ENCODE assay signal across 11 cellular contexts in genomic region chr15:89664951-89665350, GRCh38. TPM values are rescaled to one million over a fixed set of nuclear protein-coding genes. Genes with fewer than 3 reads are reported as not detected.
DNase-seq lines count a peak whose midpoint lies in the region; ATAC-seq and TF ChIP-seq lines count a peak whose summit lies in the region.
"Had no signal": no experiment of that assay in that cellular context is flagged by ENCODE, and none has a peak within 500 bp of the region (broad histone marks: within the 10 kb centered on the region; RNA-seq: fewer than 3 reads in every experiment).

No MANE protein-coding gene starts in this region.

- H4K8ac ChIP-seq in IMR-90 (ENCODE audit: low read depth in 2 of 2, low read length in 2 of 2): peak overlapping the region; percentile 21 to 85; a peak in 3 of 4 replicates

- dilution Hi-C loops in IMR-90 (cut with HindIII; ENCODE audit: low sequenced_read_pairs, unreplicated experiment): no loop called here

- no peaks in the 10 kb centered on the region for H3K36me3 Mint-ChIP-seq in CD4-positive, CD25-positive, alpha-beta regulatory T cell

- H3K9me3 Mint-ChIP-seq in CD4-positive, CD25-positive, alpha-beta regulatory T cell: peaks cover 0 to 2% (median 0%) of the 10 kb centered on the region in 7 donors
- H3K9me3 Mint-ChIP-seq: activated B cell treated with CpG ODN at 0.5 μM for 24 hours had no signal

- H3K4me3 ChIP-seq in CD4-positive, CD25-positive, alpha-beta regulatory T cell (ENCODE audit: low read depth, low read length): no peak overlapping the region
- H3K4me3 ChIP-seq in IMR-90 (ENCODE audit: insufficient read depth, low read depth, low read length) (no peak overlapping the region), duodenal mucosa (ENCODE audit: low read depth in 1 of 2, low read length in 2 of 2) (peak overlapping the region; percentile 43 to 50), osteoblast (ENCODE audit: insufficient read depth, low read length) (peak overlapping the region; percentile 63), OCI-LY7 (ENCODE audit: low read depth, low read length, poor library complexity, severe bottlenecking) (no peak overlapping the region)

- H3K27me3 ChIP-seq in CD4-positive, CD25-positive, alpha-beta regulatory T cell (ENCODE audit: control insufficient read depth, insufficient read depth, low read length): peaks cover 12% of the 10 kb centered on the region
- no peaks in the 10 kb centered on the region for H3K27me3 ChIP-seq in IMR-90 (ENCODE audit: control insufficient read depth, insufficient read depth, low read length)
- H3K27me3 ChIP-seq in duodenal mucosa (ENCODE audit: control insufficient read depth in 1 of 2, insufficient read depth in 2 of 2, low read length in 2 of 2): peaks cover 0 to 4% of the 10 kb centered on the region in 2 donors
- H3K27me3 ChIP-seq in osteoblast (ENCODE audit: insufficient read depth, low read length): no peaks in the 10 kb centered on the region

- H3K56ac ChIP-seq in IMR-90 (ENCODE audit: extremely low read depth, insufficient read depth, low read length): no peak overlapping the region

- no peak for TF ChIP-seq CTCF in IMR-90 (conservative IDR thresholded peaks at IDR 0.05; ENCODE audit: low read depth, low read length)
- TF ChIP-seq CTCF in osteoblast (IDR thresholded peaks at IDR 0.05; ENCODE audit: extremely low read depth, low read depth, low read length): no peak
- TF ChIP-seq CTCF in OCI-LY7 (conservative IDR thresholded peaks at IDR 0.05; ENCODE audit: low read length): no peak

- CTCF ChIA-PET in IMR-90 (lab: Yijun Ruan, JAX): interaction anchor here (1.4 kb wide), 1 partner anchor 8 kb away, joined by 3 read pairs; no protein-coding TSS in a partner anchor
- CTCF ChIA-PET in OCI-LY7 (lab: Charles Lee; ENCODE audit: unreplicated experiment): no interaction called here

- POLR2A ChIA-PET in IMR-90 (lab: Charles Lee; ENCODE audit: unreplicated experiment) (interaction anchor here (0.6 kb wide), 1 partner anchor 133 kb away, joined by 4 read pairs; no protein-coding TSS in a partner anchor), OCI-LY7 (lab: Charles Lee) (interaction anchor here (0.7 kb wide), 1 partner anchor 11 kb away, joined by 3 read pairs; no protein-coding TSS in a partner anchor)

- H3K23ac ChIP-seq in IMR-90 (ENCODE audit: low read depth, low read length): peak overlapping the region; percentile 84; the same call in 1 of the 2 replicates

- peak overlapping the region; percentile 61; the same call in 1 of the 2 replicates for H2AK5ac ChIP-seq in IMR-90 (ENCODE audit: low read depth, low read length)

- H3K9me1 ChIP-seq in IMR-90 (ENCODE audit: insufficient read depth, low read length): peaks cover 15% of the 10 kb centered on the region

- no peak overlapping the region for H2BK5ac ChIP-seq in IMR-90 (ENCODE audit: low read depth, low read length, poor library complexity, severe bottlenecking)

- H3K27me3 Mint-ChIP-seq in CD4-positive, CD25-positive, alpha-beta regulatory T cell: peaks cover 50% of the 10 kb centered on the region

- H2AK9ac ChIP-seq in IMR-90 (replicated peaks; ENCODE audit: low read depth, low read length, poor library complexity): no peak overlapping the region

- no peak overlapping the region for H2BK20ac ChIP-seq in IMR-90 (ENCODE audit: low read depth, low read length)

- H3K18ac ChIP-seq in IMR-90 (ENCODE audit: low read depth, low read length): no peak overlapping the region; the same call in 1 of the 2 replicates

- H3K36me3 ChIP-seq in CD4-positive, CD25-positive, alpha-beta regulatory T cell (ENCODE audit: control insufficient read depth, insufficient read depth, low read length): no peaks in the 10 kb centered on the region
- H3K36me3 ChIP-seq in IMR-90 (ENCODE audit: control insufficient read depth, insufficient read depth, low read length): no peaks in the 10 kb centered on the region
- no peaks in the 10 kb centered on the region for H3K36me3 ChIP-seq in duodenal mucosa (ENCODE audit: control insufficient read depth in 1 of 2, insufficient read depth in 2 of 2, low read length in 2 of 2)
- no peaks in the 10 kb centered on the region for H3K36me3 ChIP-seq in osteoblast (ENCODE audit: insufficient read depth, low read length)
- H3K36me3 ChIP-seq in OCI-LY7 (ENCODE audit: insufficient read depth, low read length): no peaks in the 10 kb centered on the region

- peak overlapping the region; percentile 65; the same call in 1 of the 2 replicates for H4K91ac ChIP-seq in IMR-90 (ENCODE audit: insufficient read depth, low read depth, low read length)

- H2AFZ ChIP-seq in IMR-90 (replicated peaks; ENCODE audit: low read length, poor library complexity) (peak overlapping the region; percentile 60), osteoblast (ENCODE audit: low read length) (no peak overlapping the region), OCI-LY7 (ENCODE audit: low read length) (no peak overlapping the region)

- H3K9me3 ChIP-seq in CD4-positive, CD25-positive, alpha-beta regulatory T cell (ENCODE audit: control insufficient read depth in 2 of 2, low read length in 2 of 2): no peaks in the 10 kb centered on the region
- no peaks in the 10 kb centered on the region for H3K9me3 ChIP-seq in IMR-90 (ENCODE audit: control insufficient read depth, insufficient read depth, low read length)
- no peaks in the 10 kb centered on the region for H3K9me3 ChIP-seq in duodenal mucosa (ENCODE audit: control insufficient read depth in 1 of 2, low read length in 2 of 2)
- H3K9me3 ChIP-seq in osteoblast (ENCODE audit: low read depth, low read length): no peaks in the 10 kb centered on the region
- H3K9me3 ChIP-seq in OCI-LY7 (ENCODE audit: low read length): no peaks in the 10 kb centered on the region

- intact Hi-C loops in IMR-90 (cut with micrococcal nuclease): no loop called here
- intact Hi-C loops in OCI-LY7 (cut with micrococcal nuclease; ENCODE audit: unreplicated experiment): no loop called here

- H3K9ac ChIP-seq in IMR-90 (ENCODE audit: low read depth, low read length): no peak overlapping the region; the same call in 1 of the 2 replicates
- H3K9ac ChIP-seq in duodenal mucosa (ENCODE audit: low read depth in 1 of 2, low read length in 2 of 2): peak overlapping the region in 1 of 2 donors; percentile 15

- no peak for ATAC-seq in CD4-positive, CD25-positive, alpha-beta regulatory T cell (ENCODE audit: low read depth in 2 of 2)
- no peak for ATAC-seq in IMR-90 (ENCODE audit: low read depth)
- ATAC-seq in GM18505 (IDR thresholded peaks at IDR 0.05; ENCODE audit: unreplicated experiment): no peak

- H3K79me2 ChIP-seq in osteoblast (ENCODE audit: insufficient read depth, low read length) (no peaks in the 10 kb centered on the region), OCI-LY7 (ENCODE audit: insufficient read depth, low read depth, low read length) (no peaks in the 10 kb centered on the region)

- peak overlapping the region; percentile 81 for H4K5ac ChIP-seq in IMR-90 (ENCODE audit: low read depth, low read length)

- no TSS peak for BruUV-seq in IMR-90 (replicated peaks; lab: Mats Ljungman, UMichigan)
- no TSS peak for BruUV-seq in OCI-LY7 (replicated peaks; lab: Mats Ljungman, UMichigan)

- H3K79me1 ChIP-seq in IMR-90 (ENCODE audit: low read depth in 1 of 2, low read length in 2 of 2): peaks cover 0 to 11% of the 10 kb centered on the region in 2 experiments; a peak in 2 of 4 replicates

- H4K20me1 ChIP-seq in IMR-90 (ENCODE audit: insufficient read depth, low read length) (no peaks in the 10 kb centered on the region), osteoblast (ENCODE audit: insufficient read depth, low read length) (no peaks in the 10 kb centered on the region), OCI-LY7 (ENCODE audit: insufficient read depth, low read length) (no peaks in the 10 kb centered on the region)

- no peaks in the 10 kb centered on the region for H3K9me2 ChIP-seq in OCI-LY7 (ENCODE audit: insufficient read depth, low read length)

- TF ChIP-seq POLR2A in IMR-90 (IDR thresholded peaks at IDR 0.05; ENCODE audit: low read depth, low read length) (no peak), GM18505 (IDR thresholded peaks at IDR 0.05; ENCODE audit: borderline replicate concordance, extremely low read depth, insufficient read depth, insufficient read length) (no peak)

- DNase-seq in CD4-positive, CD25-positive, alpha-beta regulatory T cell: no peak
- no peak for DNase-seq in IMR-90
- peak; percentile 92 for DNase-seq in osteoblast (ENCODE audit: insufficient read length, low spot score, missing footprints)
- no peak for DNase-seq in KG1 (lab: John Stamatoyannopoulos, UW)
- no peak for DNase-seq in OCI-LY7 (ENCODE audit: low spot score)
- DNase-seq in SW480 (ENCODE audit: low spot score): no peak
- DNase-seq: activated B cell treated with CpG ODN at 0.5 μM for 24 hours, NCI-H1436 had no signal

- in situ Hi-C loops in IMR-90 (cut with MboI; ENCODE audit: low sequenced_read_pairs): no loop called here

- WGBS in IMR-90 (ENCODE audit: extremely low coverage in 2 of 2, insufficient read length in 1 of 2), 2 experiments: no CpG with 5 or more reads among the region's 5 CpGs

- H3K27ac Mint-ChIP-seq in CD4-positive, CD25-positive, alpha-beta regulatory T cell: no peak overlapping the region
- H3K27ac Mint-ChIP-seq: activated B cell treated with CpG ODN at 0.5 μM for 24 hours had no signal

- peaks cover 0 to 4% (median 0%) of the 10 kb centered on the region in 4 donors for H3K4me1 Mint-ChIP-seq in CD4-positive, CD25-positive, alpha-beta regulatory T cell
- H3K4me1 Mint-ChIP-seq: activated B cell treated with CpG ODN at 0.5 μM for 24 hours had no signal

- no peak overlapping the region for H2BK15ac ChIP-seq in IMR-90 (ENCODE audit: low read depth, low read length)

- peak overlapping the region; percentile 37; the same call in 1 of the 2 replicates for H3K4ac ChIP-seq in IMR-90 (ENCODE audit: low read depth, low read length)

- H3K4me3 Mint-ChIP-seq in CD4-positive, CD25-positive, alpha-beta regulatory T cell: peak overlapping the region in 3 of 4 donors; percentile 21 to 48 (median 22)
- H3K4me3 Mint-ChIP-seq: activated B cell treated with CpG ODN at 0.5 μM for 24 hours had no signal

- H3K14ac ChIP-seq in IMR-90 (replicated peaks; ENCODE audit: low read depth, low read length): peak overlapping the region; percentile 74

- H2BK120ac ChIP-seq in IMR-90 (ENCODE audit: low read depth, low read length): peak overlapping the region; percentile 53; the same call in 1 of the 2 replicates

- H3K27ac ChIP-seq in CD4-positive, CD25-positive, alpha-beta regulatory T cell (ENCODE audit: insufficient read depth, low read length, poor library complexity, severe bottlenecking): no peak overlapping the region
- H3K27ac ChIP-seq in IMR-90 (ENCODE audit: insufficient read depth, low read length): no peak overlapping the region
- no peak overlapping the region for H3K27ac ChIP-seq in duodenal mucosa (ENCODE audit: low read depth, low read length)
- peak overlapping the region; percentile 13 for H3K27ac ChIP-seq in osteoblast (ENCODE audit: low read depth, low read length)
- no peak overlapping the region for H3K27ac ChIP-seq in OCI-LY7 (ENCODE audit: low read depth, low read length, poor library complexity, severe bottlenecking)

- H3K4me2 ChIP-seq in IMR-90 (ENCODE audit: low read depth, low read length) (peak overlapping the region; percentile 72; the same call in 1 of the 2 replicates), osteoblast (ENCODE audit: insufficient read depth, low read length) (peak overlapping the region; percentile 79), OCI-LY7 (ENCODE audit: low read length) (no peak overlapping the region)

- TF ChIP-seq RAD21 in IMR-90 (IDR thresholded peaks at IDR 0.05; ENCODE audit: low read length): no peak

- no peaks in the 10 kb centered on the region for H3K4me1 ChIP-seq in CD4-positive, CD25-positive, alpha-beta regulatory T cell (ENCODE audit: control insufficient read depth, insufficient read depth, low read length, poor library complexity, severe bottlenecking)
- peaks cover 14% of the 10 kb centered on the region for H3K4me1 ChIP-seq in IMR-90 (ENCODE audit: control insufficient read depth, insufficient read depth, low read length)
- H3K4me1 ChIP-seq in duodenal mucosa (ENCODE audit: control insufficient read depth in 1 of 2, insufficient read depth in 2 of 2, low read length in 2 of 2): peaks cover 4 to 8% of the 10 kb centered on the region in 2 donors
- peaks cover 27% of the 10 kb centered on the region for H3K4me1 ChIP-seq in osteoblast (ENCODE audit: insufficient read depth, low read length)
- no peaks in the 10 kb centered on the region for H3K4me1 ChIP-seq in OCI-LY7 (ENCODE audit: insufficient read depth, low read length, poor library complexity, severe bottlenecking)

RNA-seq across cellular contexts. Expression of gene KIF7, which starts 9.7 kb away (rescaled TPM):
- 0.12 TPM for total RNA-seq in CD4-positive, CD25-positive, alpha-beta regulatory T cell
- polyA plus RNA-seq in CD4-positive, CD25-positive, alpha-beta regulatory T cell: not detected
- 5.0 and 5.3 TPM in 2 replicates for total RNA-seq in IMR-90 (2012; rRNA removed)
- 9.0 and 11.5 TPM in 2 replicates for polyA plus RNA-seq in IMR-90 (2012; rRNA removed)
- 9.8 and 11.1 TPM in 2 replicates for polyA plus RNA-seq in IMR-90 (2012; cell fraction: cytosol; rRNA removed)
- 23.2 and 40.4 TPM in 2 replicates for polyA plus RNA-seq in IMR-90 (2012; cell fraction: nucleus; rRNA removed; ENCODE audit: low replicate concordance)
- total RNA-seq in osteoblast: 10.6 and 12.3 TPM in 2 replicates
- total RNA-seq in OCI-LY7 (2014; rRNA removed; shearing (Covaris generic)): not detected in 2 replicates
- 0.10 TPM in 1 of 2 replicates, not detected in the other for total RNA-seq in OCI-LY7 (2022)

RNA-seq across cellular contexts. Expression of gene PLIN1, which starts 14.2 kb away (rescaled TPM):
- total RNA-seq in CD4-positive, CD25-positive, alpha-beta regulatory T cell: not detected
- not detected for polyA plus RNA-seq in CD4-positive, CD25-positive, alpha-beta regulatory T cell
- under 0.01 TPM in 2 replicates for total RNA-seq in IMR-90 (2012; rRNA removed)
- 0.07 and 0.09 TPM in 2 replicates for polyA plus RNA-seq in IMR-90 (2012; rRNA removed)
- 0.05 TPM in 1 of 2 replicates, not detected in the other for polyA plus RNA-seq in IMR-90 (2012; cell fraction: cytosol; rRNA removed)
- polyA plus RNA-seq in IMR-90 (2012; cell fraction: nucleus; rRNA removed; ENCODE audit: low replicate concordance): 0.29 and 0.34 TPM in 2 replicates
- total RNA-seq in osteoblast: under 0.01 TPM in 1 of 2 replicates, not detected in the other
- total RNA-seq in OCI-LY7 (2014; rRNA removed; shearing (Covaris generic)): not detected in 2 replicates
- 0.19 and 0.46 TPM in 2 replicates for total RNA-seq in OCI-LY7 (2022)
- total RNA-seq: dermis microvascular lymphatic vessel endothelial cell had no signal

RNA-seq across cellular contexts. Expression of gene PEX11A, which starts 25.6 kb away (rescaled TPM):
- total RNA-seq in CD4-positive, CD25-positive, alpha-beta regulatory T cell: 1.2 TPM
- polyA plus RNA-seq in CD4-positive, CD25-positive, alpha-beta regulatory T cell: 1 to 10 TPM in 3 of 4 donors, not detected in 1; 1.5 to 3.7 (median 1.9) TPM
- 7.8 and 10.2 TPM in 2 replicates for total RNA-seq in IMR-90 (2012; rRNA removed)
- 3.3 and 4.2 TPM in 2 replicates for polyA plus RNA-seq in IMR-90 (2012; rRNA removed)
- polyA plus RNA-seq in IMR-90 (2012; cell fraction: cytosol; rRNA removed): 2.0 and 3.7 TPM in 2 replicates
- polyA plus RNA-seq in IMR-90 (2012; cell fraction: nucleus; rRNA removed; ENCODE audit: low replicate concordance): 0.86 and 2.9 TPM in 2 replicates
- 4.0 and 5.0 TPM in 2 replicates for total RNA-seq in osteoblast
- total RNA-seq in OCI-LY7 (2014; rRNA removed; shearing (Covaris generic)): 2.0 and 2.4 TPM in 2 replicates
- 0.77 and 2.8 TPM in 2 replicates for total RNA-seq in OCI-LY7 (2022)

RNA-seq across cellular contexts. Expression of gene WDR93, which starts 25.7 kb away (rescaled TPM):
- not detected for total RNA-seq in CD4-positive, CD25-positive, alpha-beta regulatory T cell
- polyA plus RNA-seq in CD4-positive, CD25-positive, alpha-beta regulatory T cell: not detected
- total RNA-seq in IMR-90 (2012; rRNA removed): not detected in 2 replicates
- polyA plus RNA-seq in IMR-90 (2012; rRNA removed): not detected in 2 replicates
- polyA plus RNA-seq in IMR-90 (2012; cell fraction: cytosol; rRNA removed): not detected in 2 replicates
- 0.03 TPM in 1 of 2 replicates, not detected in the other for polyA plus RNA-seq in IMR-90 (2012; cell fraction: nucleus; rRNA removed; ENCODE audit: low replicate concordance)
- total RNA-seq in osteoblast: under 0.01 and 0.36 TPM in 2 replicates
- total RNA-seq in OCI-LY7 (2014; rRNA removed; shearing (Covaris generic)): 0.19 TPM in 1 of 2 replicates, not detected in the other
- total RNA-seq in OCI-LY7 (2022): not detected in 2 replicates
- total RNA-seq: dermis microvascular lymphatic vessel endothelial cell had no signal

Comparison
In these comparisons a context has a peak if more than half of its experiments do, and no peak if none do; other contexts are left out.
1. H3K4me3 ChIP-seq: peak in duodenal mucosa (2 of 2) and osteoblast (single experiment); none in CD4-positive, CD25-positive, alpha-beta regulatory T cell (single experiment), IMR-90 (single experiment) and OCI-LY7 (single experiment).